Comparison of ENCODE assay signal across 9 cellular contexts in genomic region chr13:41934120-41934519, GRCh38.
"Had no signal": no experiment of that assay in that cellular context is flagged by ENCODE, and none has a peak within 500 bp of the region (broad histone marks: within the 10 kb centered on the region; RNA-seq: fewer than 3 reads in every experiment).

No MANE protein-coding gene starts in this region.

- H3K4me3 Mint-ChIP-seq: IgD-negative memory B cell had no signal

- H3K27me3 Mint-ChIP-seq: IgD-negative memory B cell had no signal

- H3K27ac Mint-ChIP-seq: IgD-negative memory B cell had no signal

- FAIRE-seq: HTR-8/SVneo, K562 had no signal

- DNase-seq: IMR-90, Karpas-422, KBM-7, KG1 had no signal

- H3K4me2 ChIP-seq: KMS-11 had no signal

- ATAC-seq: K562 had no signal

- H3K9ac ChIP-seq: KMS-11 had no signal

- H3K4me3 ChIP-seq: K562 had no signal

- H3K27ac ChIP-seq: HL-60, KMS-11 had no signal
